ENCODE assay signal across 32 cellular contexts in the genomic region with DNA sequence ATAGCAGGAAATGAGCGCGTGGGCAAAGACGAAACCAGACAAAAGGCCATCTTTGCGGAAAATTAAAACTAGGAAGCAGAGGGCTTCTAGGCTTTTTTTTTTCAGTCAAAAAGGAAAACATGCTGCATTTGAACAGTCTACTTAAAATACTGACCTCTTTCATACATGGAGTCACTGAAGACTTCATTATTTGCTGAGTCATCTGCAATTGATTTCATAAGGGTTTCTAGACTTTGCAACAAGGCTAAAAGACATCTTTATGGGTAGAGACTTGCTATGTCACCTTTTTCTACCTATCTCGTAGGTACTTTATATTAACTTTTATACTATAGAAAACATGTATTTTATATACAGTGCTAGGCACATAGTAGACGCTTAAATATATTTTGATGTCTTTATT.
"Had no signal": no experiment of that assay in that cellular context is flagged by ENCODE, and none has a peak within 500 bp of the region (broad histone marks: within the 10 kb centered on the region; RNA-seq: fewer than 3 reads in every experiment).

No MANE protein-coding gene starts in this region.

- H3K4me3 ChIP-seq: esophagus muscularis mucosa, gastrocnemius medialis, heart left ventricle had no signal

- H3K27ac ChIP-seq: brain microvascular endothelial cell, esophagus muscularis mucosa, foreskin keratinocyte, gastrocnemius medialis, heart left ventricle had no signal

- H3K9me3 ChIP-seq: esophagus muscularis mucosa, gastrocnemius medialis had no signal

- H3K27me3 ChIP-seq: brain microvascular endothelial cell, foreskin keratinocyte, gastrocnemius medialis, heart left ventricle had no signal

- ATAC-seq: activated naive CD4-positive, alpha-beta T cell treated with anti-CD3 and anti-CD28 coated beads, Interleukin-2, amount 50 U/mL, for 72 hours; activated T-cell treated with anti-CD3 and anti-CD28 coated beads, Interleukin-2, amount 50 U/mL, for 72 hours; effector memory CD8-positive, alpha-beta T cell; foreskin keratinocyte; gastrocnemius medialis; heart left ventricle had no signal

- H3K4me1 ChIP-seq: esophagus muscularis mucosa, foreskin keratinocyte, gastrocnemius medialis, heart left ventricle had no signal

- DNase-seq: activated CD4-positive, alpha-beta memory T cell treated with anti-CD3 and anti-CD28 coated beads, Interleukin-2, amount 10 ng/mL, durations not matched to agents 7 days and 5 days; activated CD4-positive, alpha-beta T cell treated with anti-CD3 and anti-CD28 coated beads for 1 hour; activated CD4-positive, alpha-beta T cell treated with anti-CD3 and anti-CD28 coated beads for 4 hours; activated CD4-positive, alpha-beta T cell treated with anti-CD3 and anti-CD28 coated beads, Interleukin-2, amount 10 ng/mL, durations not matched to agents 7 days and 5 days; activated CD4-positive, alpha-beta T cell treated with anti-CD3 and anti-CD28 coated beads, Interleukin-2, amount 50 U/mL, for 4 hours; activated CD4-positive, CD25-positive, alpha-beta regulatory T cell; activated CD8-positive, alpha-beta memory T cell treated with anti-CD3 and anti-CD28 coated beads, Interleukin-2, amount 50 U/mL, for 48 hours; activated gamma-delta T cell; activated naive CD4-positive, alpha-beta T cell; activated naive CD4-positive, alpha-beta T cell treated with anti-CD3 and anti-CD28 coated beads, Interleukin-2, amount 10 ng/mL, durations not matched to agents 7 days and 5 days; activated naive CD8-positive, alpha-beta T cell treated with anti-CD3 and anti-CD28 coated beads, Interleukin-2, amount 10 ng/mL, durations not matched to agents 7 days and 5 days; activated T-cell treated with anti-CD3 and anti-CD28 coated beads for 4 hours; activated T-cell treated with anti-CD3 and anti-CD28 coated beads, Interleukin-2, amount 50 U/mL, for 24 hours; activated T-cell treated with anti-CD3 and anti-CD28 coated beads, Interleukin-2, amount 50 U/mL, for 72 hours; amniotic stem cell; anterior cingulate cortex; brain microvascular endothelial cell; cortex of kidney; dermis blood vessel endothelial cell; effector CD4-positive, alpha-beta T cell; effector memory CD8-positive, alpha-beta T cell; erythroblast; foreskin keratinocyte; gastrocnemius medialis; glutamatergic neuron; heart left ventricle; T-helper 2 cell had no signal

- H3K36me3 ChIP-seq: brain microvascular endothelial cell, esophagus muscularis mucosa, gastrocnemius medialis, heart left ventricle had no signal

- FAIRE-seq: astrocyte, bronchial epithelial cell, colon had no signal
